ENCODE assay signal across 37 cellular contexts in the genomic region with DNA sequence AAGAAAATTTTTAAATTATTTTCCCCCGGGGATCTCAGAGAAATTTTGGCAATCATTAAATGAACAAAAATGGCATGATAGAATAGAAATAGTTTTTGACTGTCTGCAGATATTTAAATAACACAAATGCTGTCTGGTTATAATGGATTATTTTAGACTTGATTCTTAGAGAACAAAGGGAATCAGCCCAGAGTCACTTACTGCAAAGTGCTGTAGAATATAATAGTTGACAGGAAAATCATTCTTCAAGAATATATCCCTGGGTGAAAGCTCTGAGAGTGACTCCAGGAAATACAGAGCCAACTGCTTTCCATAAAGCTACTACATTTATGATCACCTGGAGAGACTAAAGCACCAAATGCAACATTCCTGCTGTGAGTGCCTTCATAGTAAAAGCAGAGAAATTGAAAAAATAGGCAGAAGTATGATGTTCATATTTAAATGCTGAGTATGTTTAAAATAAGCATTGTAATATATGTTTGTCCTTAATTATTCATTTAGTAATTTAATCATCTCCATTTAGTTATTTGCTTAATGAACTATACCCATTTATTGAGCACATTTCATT.
"Had no signal": no experiment of that assay in that cellular context is flagged by ENCODE, and none has a peak within 500 bp of the region (broad histone marks: within the 10 kb centered on the region; RNA-seq: fewer than 3 reads in every experiment).

No MANE protein-coding gene starts in this region.

- H3K4me3 Mint-ChIP-seq: activated CD4-positive, alpha-beta memory T cell treated with anti-CD3 and anti-CD28 coated beads, Interleukin-2, amount 10 ng/mL, durations not matched to agents 7 days and 5 days; activated CD8-positive, alpha-beta memory T cell treated with anti-CD3 and anti-CD28 coated beads, Interleukin-2, amount 10 ng/mL, durations not matched to agents 7 days and 5 days; activated naive CD4-positive, alpha-beta T cell treated with anti-CD3 and anti-CD28 coated beads, Interleukin-2, amount 10 ng/mL, durations not matched to agents 7 days and 5 days; activated naive CD8-positive, alpha-beta T cell; activated naive CD8-positive, alpha-beta T cell treated with anti-CD3 and anti-CD28 coated beads, Interleukin-2, amount 50 U/mL, for 24 hours; brain had no signal

- H3K36me3 Mint-ChIP-seq: activated CD8-positive, alpha-beta memory T cell treated with anti-CD3 and anti-CD28 coated beads, Interleukin-2, amount 10 ng/mL, durations not matched to agents 7 days and 5 days; activated naive CD4-positive, alpha-beta T cell treated with anti-CD3 and anti-CD28 coated beads, Interleukin-2, amount 10 ng/mL, durations not matched to agents 7 days and 5 days; activated naive CD8-positive, alpha-beta T cell; brain had no signal

- H3K4me3 ChIP-seq: PC-9 had no signal

- H3K27me3 Mint-ChIP-seq: activated CD4-positive, alpha-beta memory T cell treated with anti-CD3 and anti-CD28 coated beads, Interleukin-2, amount 10 ng/mL, durations not matched to agents 7 days and 5 days; activated CD8-positive, alpha-beta memory T cell treated with anti-CD3 and anti-CD28 coated beads, Interleukin-2, amount 10 ng/mL, durations not matched to agents 7 days and 5 days; activated naive CD4-positive, alpha-beta T cell treated with anti-CD3 and anti-CD28 coated beads, Interleukin-2, amount 10 ng/mL, durations not matched to agents 7 days and 5 days; activated naive CD8-positive, alpha-beta T cell; activated naive CD8-positive, alpha-beta T cell treated with anti-CD3 and anti-CD28 coated beads, Interleukin-2, amount 50 U/mL, for 24 hours; brain had no signal

- DNase-seq: activated CD4-positive, alpha-beta memory T cell treated with anti-CD3 and anti-CD28 coated beads, Interleukin-2, amount 10 ng/mL, durations not matched to agents 7 days and 5 days; activated CD4-positive, alpha-beta T cell treated with anti-CD3 and anti-CD28 coated beads for 1 hour; activated CD4-positive, alpha-beta T cell treated with anti-CD3 and anti-CD28 coated beads for 48 hours; activated CD4-positive, CD25-positive, alpha-beta regulatory T cell; activated CD8-positive, alpha-beta memory T cell treated with anti-CD3 and anti-CD28 coated beads for 24 hours; activated CD8-positive, alpha-beta memory T cell treated with anti-CD3 and anti-CD28 coated beads, Interleukin-2, amount 10 ng/mL, durations not matched to agents 7 days and 5 days; activated CD8-positive, alpha-beta memory T cell treated with anti-CD3 and anti-CD28 coated beads, Interleukin-2, amount 50 U/mL, for 48 hours; activated effector memory CD4-positive, alpha-beta T cell treated with Interleukin-2 at 50 U/mL for 16 hours; activated naive CD4-positive, alpha-beta T cell treated with anti-CD3 and anti-CD28 coated beads, Interleukin-2, amount 10 ng/mL, durations not matched to agents 7 days and 5 days; activated naive CD8-positive, alpha-beta T cell treated with anti-CD3 and anti-CD28 coated beads, Interleukin-2, amount 50 U/mL, for 24 hours; activated T-cell treated with anti-CD3 and anti-CD28 coated beads, Interleukin-2, amount 50 U/mL, for 48 hours; anterior cingulate cortex; cerebellar nuclear complex; cortex of kidney; MM.1S; MV-4-11; NCI-H1092 treated with DMSO at 0.1 percent for 48 hours; NCI-H1436; NCI-H1694; NCI-H1930; NCI-H2107; NCI-H226; NCI-H446 treated with DMSO at 0.1 percent for 48 hours; NCI-H524; NCI-H748 treated with DMSO at 0.1 percent for 48 hours; NK-92 treated with Interleukin-12 subunit alpha and Interleukin-12 subunit beta, amount 100 ng/mL, for 24 hours; PC-9; SIG-M5; SW 1271; T-helper 1 cell; T-helper 2 cell; T-helper 9 cell had no signal

- H3K9me3 Mint-ChIP-seq: activated naive CD8-positive, alpha-beta T cell treated with anti-CD3 and anti-CD28 coated beads, Interleukin-2, amount 50 U/mL, for 24 hours had no signal

- H3K27ac Mint-ChIP-seq: activated CD4-positive, alpha-beta memory T cell treated with anti-CD3 and anti-CD28 coated beads, Interleukin-2, amount 10 ng/mL, durations not matched to agents 7 days and 5 days; activated CD8-positive, alpha-beta memory T cell treated with anti-CD3 and anti-CD28 coated beads, Interleukin-2, amount 10 ng/mL, durations not matched to agents 7 days and 5 days; activated naive CD4-positive, alpha-beta T cell treated with anti-CD3 and anti-CD28 coated beads, Interleukin-2, amount 10 ng/mL, durations not matched to agents 7 days and 5 days; activated naive CD8-positive, alpha-beta T cell; activated naive CD8-positive, alpha-beta T cell treated with anti-CD3 and anti-CD28 coated beads, Interleukin-2, amount 50 U/mL, for 24 hours had no signal

- H3K4me1 Mint-ChIP-seq: activated CD4-positive, alpha-beta memory T cell treated with anti-CD3 and anti-CD28 coated beads, Interleukin-2, amount 10 ng/mL, durations not matched to agents 7 days and 5 days; activated CD8-positive, alpha-beta memory T cell treated with anti-CD3 and anti-CD28 coated beads, Interleukin-2, amount 10 ng/mL, durations not matched to agents 7 days and 5 days; activated naive CD4-positive, alpha-beta T cell treated with anti-CD3 and anti-CD28 coated beads, Interleukin-2, amount 10 ng/mL, durations not matched to agents 7 days and 5 days; activated naive CD8-positive, alpha-beta T cell treated with anti-CD3 and anti-CD28 coated beads, Interleukin-2, amount 50 U/mL, for 24 hours had no signal

- H3K27ac ChIP-seq: PC-9, RWPE1, VCaP had no signal

- ATAC-seq: activated CD8-positive, alpha-beta memory T cell treated with anti-CD3 and anti-CD28 coated beads, Interleukin-2, amount 10 ng/mL, durations not matched to agents 7 days and 5 days; activated naive CD8-positive, alpha-beta T cell treated with anti-CD3 and anti-CD28 coated beads, Interleukin-2, amount 50 U/mL, for 24 hours; Right ventricle myocardium inferior had no signal
